In the genomic region with DNA sequence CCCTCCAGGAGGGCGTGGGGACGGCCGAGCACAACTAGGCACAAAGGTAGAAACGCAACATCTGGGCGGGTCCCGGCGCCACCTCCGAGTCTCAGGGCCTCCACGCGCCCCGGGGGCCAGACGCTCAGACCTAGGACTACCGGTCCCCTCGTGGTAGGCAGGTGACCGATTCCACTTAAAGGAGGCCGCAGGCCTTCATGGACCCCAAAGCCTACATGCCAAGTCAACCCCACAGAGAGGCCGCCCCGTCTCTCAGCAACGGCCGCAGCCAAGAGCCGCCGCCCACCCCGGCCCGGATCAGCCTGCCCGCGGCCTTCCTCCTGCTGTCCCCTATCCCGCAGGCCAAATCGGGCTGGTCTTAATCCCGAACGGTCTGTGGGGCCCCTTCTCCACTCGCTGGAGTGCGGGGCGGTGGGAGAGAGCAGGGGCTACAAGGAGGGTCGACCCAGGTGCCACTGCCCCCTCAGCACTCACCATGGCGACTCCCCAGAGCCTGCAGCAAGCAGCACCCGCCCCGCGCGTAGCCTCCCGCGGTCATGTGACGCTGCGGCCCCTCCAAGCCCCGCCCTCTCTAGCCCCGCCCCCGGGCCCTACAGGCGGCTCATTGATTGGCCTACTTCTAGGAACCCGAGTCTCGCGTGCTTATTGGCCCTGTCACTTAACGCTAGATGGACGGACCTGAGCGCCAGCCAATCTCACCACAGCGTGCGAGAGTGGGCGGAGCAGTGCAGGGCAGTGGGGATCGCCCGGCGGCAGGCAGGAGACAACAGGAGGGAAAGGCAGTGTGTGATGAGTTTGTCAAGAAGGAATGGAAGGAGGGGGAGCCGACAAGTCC, we compare ENCODE assay signal across 8 cellular contexts. TPM values are rescaled to one million over a fixed set of nuclear protein-coding genes. Genes with fewer than 3 reads are reported as not detected.
DNase-seq lines count a peak whose midpoint lies in the region; ATAC-seq and TF ChIP-seq lines count a peak whose summit lies in the region.

A gene (minus strand): TSS at position 522 of the 835 bp plus-strand sequence. CDS start 45 bp downstream, at position 477.

- H3K27me3 ChIP-seq in PC-9 (ENCODE audit: insufficient read depth, low read depth) (no peaks in the 10 kb centered on the region), muscle layer of duodenum (ENCODE audit: low read depth, low read length) (no peaks in the 10 kb centered on the region)

- in situ Hi-C loops in KBM-7 (cut with MboI; ENCODE audit: low pct_unique_long_range_greater_than_20kb, low sequenced_read_pairs) = no loop called here

- peak within 1 kb of the TSS; percentile 95 for H2AFZ ChIP-seq in PC-9

- no peak within 1 kb of the TSS for H3K4me3 Mint-ChIP-seq in activated T-cell treated with anti-CD3 and anti-CD28 coated beads, Interleukin-2, amount 50 U/mL, for 24 hours

- intact Hi-C loops in PC-9 (cut with micrococcal nuclease; ENCODE audit: unreplicated experiment) = loop anchor here (1.0 to 5.0 kb wide), 4 partner anchors 68 to 196 kb away; a partner anchor contains a TSS

- H3K4me1 Mint-ChIP-seq in activated T-cell treated with anti-CD3 and anti-CD28 coated beads, Interleukin-2, amount 50 U/mL, for 24 hours (ENCODE audit: low read depth) = peaks cover 59% of the 10 kb centered on the region

- peaks cover 18% of the 10 kb centered on the region; the same call in 1 of the 2 replicates for H3F3A ChIP-seq in PC-9 (ENCODE audit: insufficient read depth, low read depth)

- peak within 1 kb of the TSS; percentile 95 for H3K4me2 ChIP-seq in PC-9

- no peak within 1 kb of the TSS for H3K27ac Mint-ChIP-seq in activated T-cell treated with anti-CD3 and anti-CD28 coated beads, Interleukin-2, amount 50 U/mL, for 24 hours

- H3K4me1 ChIP-seq in PC-9 (replicated peaks; ENCODE audit: insufficient read depth) (peaks cover 34% of the 10 kb centered on the region), muscle layer of duodenum (ENCODE audit: control insufficient read depth in 1 of 2, insufficient read depth in 2 of 2, low read length in 2 of 2) (peaks cover 18 to 31% of the 10 kb centered on the region in 2 donors)

- H3K36me3 ChIP-seq in PC-9 (ENCODE audit: low read depth) (peaks cover 6% of the 10 kb centered on the region; the same call in 1 of the 2 replicates), muscle layer of duodenum (ENCODE audit: control insufficient read depth in 1 of 2, insufficient read depth in 2 of 2, low read length in 2 of 2) (no peaks in the 10 kb centered on the region)

- no peaks in the 10 kb centered on the region for H3K9me3 Mint-ChIP-seq in activated T-cell treated with anti-CD3 and anti-CD28 coated beads, Interleukin-2, amount 50 U/mL, for 24 hours

- BruUV-seq in PC-9 (replicated peaks; lab: Mats Ljungman, UMichigan) = no TSS peak

- H3K9me2 ChIP-seq in PC-9 (ENCODE audit: insufficient read depth) = 0 out of 2 replicates have a peak, but pooled peaks cover 3% of the 10 kb centered on the region

- H3K9me3 ChIP-seq in PC-9 (ENCODE audit: insufficient read depth, low read depth) (no peaks in the 10 kb centered on the region), muscle layer of duodenum (ENCODE audit: control insufficient read depth in 1 of 2, low read length in 2 of 2) (no peaks in the 10 kb centered on the region)

- H3K79me2 ChIP-seq in PC-9 (ENCODE audit: low read depth) = peaks cover 80% of the 10 kb centered on the region

- POLR2A ChIA-PET in PC-9 (lab: Charles Lee; ENCODE audit: unreplicated experiment) = no interaction called here

- H3K36me3 Mint-ChIP-seq in activated T-cell treated with anti-CD3 and anti-CD28 coated beads, Interleukin-2, amount 50 U/mL, for 24 hours (ENCODE audit: low read depth) = no peaks in the 10 kb centered on the region

- H3K27me3 Mint-ChIP-seq in activated T-cell treated with anti-CD3 and anti-CD28 coated beads, Interleukin-2, amount 50 U/mL, for 24 hours = no peaks in the 10 kb centered on the region

- ATAC-seq in GM21717 (IDR thresholded peaks at IDR 0.05; ENCODE audit: unreplicated experiment) (peak; percentile 79), esophagus mucosa (peak; percentile 98)

- H3K4me3 ChIP-seq in PC-9 (peak within 1 kb of the TSS; percentile 73), muscle layer of duodenum (ENCODE audit: low read depth in 1 of 2, low read length in 2 of 2) (peak within 1 kb of the TSS; percentile 92 to 95)

- peak within 1 kb of the TSS; percentile 74 for H3K27ac ChIP-seq in PC-9
- peak within 1 kb of the TSS; percentile 93 for H3K27ac ChIP-seq in muscle layer of duodenum (ENCODE audit: low read length)

- CTCF ChIA-PET in PC-9 (lab: Charles Lee) = interaction anchor here (0.6 kb wide), 3 partner anchors 11 to 113 kb away, joined by 3 to 8 read pairs (median 6); no protein-coding TSS in a partner anchor

- peaks cover 46% of the 10 kb centered on the region for H4K20me1 ChIP-seq in PC-9 (ENCODE audit: insufficient read depth)

- DNase-seq in DMS53 treated with DMSO at 0.1 percent for 48 hours (lab: John Stamatoyannopoulos, UW; ENCODE audit: unreplicated experiment) (peak; percentile 98), KBM-7 (peak; percentile 97), PC-9 (peak; percentile 96 to 98)
- DNase-seq in activated T-cell treated with anti-CD3 and anti-CD28 coated beads, Interleukin-2, amount 50 U/mL, for 24 hours = peak; percentile 100
- peak; percentile 99 for DNase-seq in stimulated activated CD8-positive, alpha-beta memory T cell treated with anti-CD3 and anti-CD28 coated beads, Interleukin-7, amount 100 ng/mL, for 4 hours (ENCODE audit: low read depth in 2 of 2)

- TF ChIP-seq CTCF in PC-9 (conservative IDR thresholded peaks at IDR 0.05) = peak; percentile 28

RNA-seq across cellular contexts. Expression of the gene that starts here (rescaled TPM):
- total RNA-seq in PC-9 (2021) = 94.9 and 98.4 TPM in 2 replicates
- 71.8 TPM for total RNA-seq in esophagus mucosa

Comparison
In these comparisons a context has a peak if more than half of its experiments do, and no peak if none do; other contexts are left out.
1. Peak in every context shown above with its lines: DNase-seq, ATAC-seq, H3K4me3 ChIP-seq and H3K27ac ChIP-seq.